In genomic region chr20:39016496-39016895, GRCh38 we compare ENCODE assay signal across 22 cellular contexts. TPM values are rescaled to one million over a fixed set of nuclear protein-coding genes. Genes with fewer than 3 reads are reported as not detected.
DNase-seq lines count a peak whose midpoint lies in the region; ATAC-seq and TF ChIP-seq lines count a peak whose summit lies in the region.
"Had no signal": no experiment of that assay in that cellular context is flagged by ENCODE, and none has a peak within 500 bp of the region (broad histone marks: within the 10 kb centered on the region; RNA-seq: fewer than 3 reads in every experiment).

No MANE protein-coding gene starts in this region.

- peaks cover 95% of the 10 kb centered on the region for H3K36me3 Mint-ChIP-seq in activated T-helper 17 cell treated with anti-CD3 and anti-CD28 coated beads, Interleukin-2, amount 50 U/mL, for 72 hours (ENCODE audit: low read depth)

- no peaks in the 10 kb centered on the region for H3K9me3 Mint-ChIP-seq in activated T-helper 17 cell treated with anti-CD3 and anti-CD28 coated beads, Interleukin-2, amount 50 U/mL, for 72 hours
- H3K9me3 Mint-ChIP-seq: CD4-positive, alpha-beta T cell; IgD-negative memory B cell had no signal

- no peak overlapping the region for H3K27ac ChIP-seq in foreskin keratinocyte
- H3K27ac ChIP-seq: BLaER1 had no signal

- peak; percentile 2 for DNase-seq in DMS53 treated with DMSO at 0.1 percent for 48 hours (lab: John Stamatoyannopoulos, UW; ENCODE audit: unreplicated experiment)
- peak; percentile 18 for DNase-seq in HT1080 (ENCODE audit: low read depth)
- DNase-seq in foreskin keratinocyte = peak; percentile 49 to 68
- no peak for DNase-seq in GM13977 (ENCODE audit: low spot score)
- DNase-seq in Right ventricle myocardium superior = no peak
- DNase-seq: ACHN; Caco-2; CD4-positive, alpha-beta T cell; DMS 273 treated with DMSO at 0.1 percent for 48 hours; NCI-H1694; NCI-H2081; NCI-H2171; NCI-H345; NCI-H524; NCI-H774; OCI-M1; RPMI8226; SIG-M5 had no signal

- H3K4me1 Mint-ChIP-seq in activated T-helper 17 cell treated with anti-CD3 and anti-CD28 coated beads, Interleukin-2, amount 50 U/mL, for 72 hours = peaks cover 35% of the 10 kb centered on the region

- no peak overlapping the region for H3K27ac Mint-ChIP-seq in activated T-helper 17 cell treated with anti-CD3 and anti-CD28 coated beads, Interleukin-2, amount 50 U/mL, for 72 hours
- H3K27ac Mint-ChIP-seq: IgD-negative memory B cell had no signal

- H3K27me3 ChIP-seq in foreskin keratinocyte = no peaks in the 10 kb centered on the region
- H3K27me3 ChIP-seq: BLaER1 had no signal

- intact Hi-C loops in Right ventricle myocardium superior (cut with DNase I) = no loop called here

- peak; percentile 45 for ATAC-seq in activated T-helper 17 cell treated with anti-CD3 and anti-CD28 coated beads, Interleukin-2, amount 50 U/mL, for 72 hours (replicated peaks)
- ATAC-seq in foreskin keratinocyte (peak; percentile 48), GM21619 (IDR thresholded peaks at IDR 0.05; ENCODE audit: unreplicated experiment) (no peak), Right ventricle myocardium superior (ENCODE audit: poor library complexity) (no peak)

- no peaks in the 10 kb centered on the region for H3K27me3 Mint-ChIP-seq in activated T-helper 17 cell treated with anti-CD3 and anti-CD28 coated beads, Interleukin-2, amount 50 U/mL, for 72 hours
- H3K27me3 Mint-ChIP-seq: CD4-positive, alpha-beta T cell; IgD-negative memory B cell had no signal

- H3K4me1 ChIP-seq in foreskin keratinocyte = peaks cover 3% of the 10 kb centered on the region
- H3K4me1 ChIP-seq: BLaER1, Caco-2 had no signal

- no peak for TF ChIP-seq CTCF in foreskin keratinocyte (conservative IDR thresholded peaks at IDR 0.05)
- no peak for TF ChIP-seq CTCF in GM13977 (IDR thresholded peaks at IDR 0.05; ENCODE audit: extremely low read depth, insufficient read depth, missing control alignments)

- in situ Hi-C loops in GM13977 (cut with MboI; ENCODE audit: low pct_unique_long_range_greater_than_20kb, low sequenced_read_pairs, unreplicated experiment) = no loop called here

- H3K4me3 Mint-ChIP-seq in activated T-helper 17 cell treated with anti-CD3 and anti-CD28 coated beads, Interleukin-2, amount 50 U/mL, for 72 hours = peak overlapping the region; percentile 9
- H3K4me3 Mint-ChIP-seq: CD4-positive, alpha-beta T cell; IgD-negative memory B cell had no signal

RNA-seq across cellular contexts. Expression of gene DHX35, which starts 54.4 kb away (rescaled TPM):
- 9.4 and 9.8 TPM in 2 replicates for total RNA-seq in HT1080 (2014; rRNA removed; shearing (Covaris generic))
- polyA plus RNA-seq in HT1080 (2015; cell fraction: cytosol; rRNA removed) = 6.5 and 7.7 TPM in 2 replicates
- polyA plus RNA-seq in HT1080 (2015; cell fraction: nucleus; rRNA removed) = 21.4 and 22.0 TPM in 2 replicates
- total RNA-seq in activated T-helper 17 cell treated with anti-CD3 and anti-CD28 coated beads, Interleukin-2, amount 50 U/mL, for 72 hours = 10 to 100 TPM in 1 of 2 donors, 1 to 10 TPM in 1; 6.0 to 13.4 TPM
- total RNA-seq in foreskin keratinocyte = 8.6 and 9.6 TPM in 2 replicates
- 5.5 TPM in 2 replicates for polyA plus RNA-seq in foreskin keratinocyte
- 14.4 TPM for total RNA-seq in Right ventricle myocardium superior

Comparison
In these comparisons a context has a peak if more than half of its experiments do, and no peak if none do; other contexts are left out.
1. DNase-seq: peak in DMS53 treated with DMSO at 0.1 percent for 48 hours (single experiment), HT1080 (single experiment) and foreskin keratinocyte (2 of 2); none in GM13977 (single experiment) and Right ventricle myocardium superior (single experiment).
2. ATAC-seq: peak in activated T-helper 17 cell treated with anti-CD3 and anti-CD28 coated beads, Interleukin-2, amount 50 U/mL, for 72 hours (single experiment) and foreskin keratinocyte (single experiment); none in GM21619 (single experiment) and Right ventricle myocardium superior (single experiment).